Comparison of ENCODE assay signal across 1 cellular context in genomic region chr7:139525750-139526149, GRCh38.
TF ChIP-seq lines count a peak whose summit lies in the region.

No MANE protein-coding gene starts in this region.

TF ChIP-seq in IMR-90, 13 proteins besides CTCF, POLR2A, EP300 and RAD21 (continued from another document):
- TF ChIP-seq ELK1 (IDR thresholded peaks at IDR 0.05; ENCODE audit: borderline replicate concordance, low read depth, low read length) (no peak), SMC3 (IDR thresholded peaks at IDR 0.05; ENCODE audit: low read depth, low read length) (no peak), CEBPB (IDR thresholded peaks at IDR 0.05; ENCODE audit: low read depth, low read length) (no peak), USF2 (IDR thresholded peaks at IDR 0.05; ENCODE audit: low read depth, low read length) (no peak), FOS (IDR thresholded peaks at IDR 0.05; ENCODE audit: low read depth, low read length) (no peak)
